ENCODE assay signal across 10 cellular contexts in genomic region chr1:206703647-206704046, GRCh38. TPM values are rescaled to one million over a fixed set of nuclear protein-coding genes. Genes with fewer than 3 reads are reported as not detected.
DNase-seq lines count a peak whose midpoint lies in the region; ATAC-seq and TF ChIP-seq lines count a peak whose summit lies in the region.
"Had no signal": no experiment of that assay in that cellular context is flagged by ENCODE, and none has a peak within 500 bp of the region (broad histone marks: within the 10 kb centered on the region; RNA-seq: fewer than 3 reads in every experiment).

No MANE protein-coding gene starts in this region.

- peak; percentile 51 for ATAC-seq in GM18861 (IDR thresholded peaks at IDR 0.05; ENCODE audit: unreplicated experiment)
- peak; percentile 46 for ATAC-seq in HG03442 (IDR thresholded peaks at IDR 0.05; ENCODE audit: unreplicated experiment)
- ATAC-seq in WTC11 = no peak
- ATAC-seq: foreskin keratinocyte, K562 had no signal

- peaks cover 83% of the 10 kb centered on the region for H3K4me1 Mint-ChIP-seq in activated naive CD4-positive, alpha-beta T cell treated with anti-CD3 and anti-CD28 coated beads for 36 hours (ENCODE audit: low read depth)
- H3K4me1 Mint-ChIP-seq in WTC11 = peaks cover 84% of the 10 kb centered on the region

- peak; percentile 85 for DNase-seq in activated naive CD4-positive, alpha-beta T cell treated with anti-CD3 and anti-CD28 coated beads for 36 hours
- peak; percentile 71 for DNase-seq in stimulated activated CD4-positive, alpha-beta T cell treated with anti-CD3 and anti-CD28 coated beads, Interleukin-15, amount 100 ng/mL, for 24 hours
- no peak for DNase-seq in midbrain (lab: John Stamatoyannopoulos, UW)
- DNase-seq in GM19238 (ENCODE audit: insufficient read length, low spot score) = no peak
- DNase-seq in WTC11 (ENCODE audit: low spot score) = no peak
- DNase-seq in NCI-H748 (lab: John Stamatoyannopoulos, UW; ENCODE audit: unreplicated experiment) = no peak
- DNase-seq: foreskin keratinocyte had no signal

- TF ChIP-seq CTCF in WTC11 (IDR thresholded peaks at IDR 0.05) = no peak

- no peaks in the 10 kb centered on the region for H3K27me3 Mint-ChIP-seq in activated naive CD4-positive, alpha-beta T cell treated with anti-CD3 and anti-CD28 coated beads for 36 hours (ENCODE audit: low read depth)
- no peaks in the 10 kb centered on the region for H3K27me3 Mint-ChIP-seq in WTC11 (ENCODE audit: low read depth)

- H3K9me3 Mint-ChIP-seq in activated naive CD4-positive, alpha-beta T cell treated with anti-CD3 and anti-CD28 coated beads for 36 hours = no peaks in the 10 kb centered on the region
- no peaks in the 10 kb centered on the region for H3K9me3 Mint-ChIP-seq in WTC11

- peak overlapping the region; percentile 84 for H3K27ac Mint-ChIP-seq in activated naive CD4-positive, alpha-beta T cell treated with anti-CD3 and anti-CD28 coated beads for 36 hours
- no peak overlapping the region for H3K27ac Mint-ChIP-seq in WTC11

- H3K4me3 Mint-ChIP-seq in activated naive CD4-positive, alpha-beta T cell treated with anti-CD3 and anti-CD28 coated beads for 36 hours = peak overlapping the region; percentile 40
- H3K4me3 Mint-ChIP-seq in WTC11 = no peak overlapping the region

- H3K36me3 Mint-ChIP-seq in activated naive CD4-positive, alpha-beta T cell treated with anti-CD3 and anti-CD28 coated beads for 36 hours (ENCODE audit: low read depth) = peaks cover 1% of the 10 kb centered on the region
- H3K36me3 Mint-ChIP-seq in WTC11 = no peaks in the 10 kb centered on the region

- CTCF ChIA-PET in activated naive CD4-positive, alpha-beta T cell treated with anti-CD3 and anti-CD28 coated beads for 36 hours (lab: Charles Lee) = interaction anchor here (1.0 to 4.7 kb wide), 5 partner anchors 11 to 241 kb away, joined by 3 to 23 read pairs (median 4); no protein-coding TSS in a partner anchor
- CTCF ChIA-PET in WTC11 (lab: Charles Lee) = interaction anchor here (1.1 to 2.7 kb wide), 7 partner anchors 15 to 208 kb away, joined by 3 to 9 read pairs (median 5); no protein-coding TSS in a partner anchor

- intact Hi-C loops in activated naive CD4-positive, alpha-beta T cell treated with anti-CD3 and anti-CD28 coated beads for 36 hours (cut with micrococcal nuclease) = loop anchor here (1.0 to 5.0 kb wide), 6 partner anchors 13 to 146 kb away; no protein-coding TSS in a partner anchor

- POLR2A ChIA-PET in WTC11 (lab: Charles Lee) = no interaction called here

TF ChIP-seq in WTC11, 78 proteins besides CTCF, POLR2A, EP300 and RAD21:
- TF ChIP-seq, protein P1, sequence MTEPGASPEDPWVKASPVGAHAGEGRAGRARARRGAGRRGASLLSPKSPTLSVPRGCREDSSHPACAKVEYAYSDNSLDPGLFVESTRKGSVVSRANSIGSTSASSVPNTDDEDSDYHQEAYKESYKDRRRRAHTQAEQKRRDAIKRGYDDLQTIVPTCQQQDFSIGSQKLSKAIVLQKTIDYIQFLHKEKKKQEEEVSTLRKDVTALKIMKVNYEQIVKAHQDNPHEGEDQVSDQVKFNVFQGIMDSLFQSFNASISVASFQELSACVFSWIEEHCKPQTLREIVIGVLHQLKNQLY (CRISPR knock-in tag; IDR thresholded peaks at IDR 0.05) = no peak
- no peak for TF ChIP-seq GRHL2 (CRISPR knock-in tag; IDR thresholded peaks at IDR 0.05; ENCODE audit: insufficient replicate concordance, severe bottlenecking)
- TF ChIP-seq NFE2L1 (CRISPR knock-in tag; IDR thresholded peaks at IDR 0.05) = no peak
- no peak for TF ChIP-seq ZBTB21 (CRISPR knock-in tag; IDR thresholded peaks at IDR 0.05; ENCODE audit: borderline replicate concordance)
- no peak for TF ChIP-seq GABPB1 (CRISPR knock-in tag; IDR thresholded peaks at IDR 0.05)
- no peak for TF ChIP-seq ELF4 (CRISPR knock-in tag; IDR thresholded peaks at IDR 0.05; ENCODE audit: low read depth)
- TF ChIP-seq ZNF671 (CRISPR knock-in tag; IDR thresholded peaks at IDR 0.05) = no peak
- TF ChIP-seq NR2C2 (CRISPR knock-in tag; IDR thresholded peaks at IDR 0.05) = no peak
- TF ChIP-seq ZNF281 (CRISPR knock-in tag; IDR thresholded peaks at IDR 0.05) = no peak
- no peak for TF ChIP-seq ZNF138 (CRISPR knock-in tag; conservative IDR thresholded peaks at IDR 0.05)
- TF ChIP-seq ATF3 (CRISPR knock-in tag; conservative IDR thresholded peaks at IDR 0.05) = no peak
- no peak for TF ChIP-seq KAT7 (CRISPR knock-in tag; IDR thresholded peaks at IDR 0.05; ENCODE audit: borderline replicate concordance)
- TF ChIP-seq ZNF232 (CRISPR knock-in tag; IDR thresholded peaks at IDR 0.05) = no peak
- no peak for TF ChIP-seq CREB1 (CRISPR knock-in tag; IDR thresholded peaks at IDR 0.05)
- TF ChIP-seq ZNF423 (CRISPR knock-in tag; IDR thresholded peaks at IDR 0.05) = no peak
- TF ChIP-seq, protein P2, sequence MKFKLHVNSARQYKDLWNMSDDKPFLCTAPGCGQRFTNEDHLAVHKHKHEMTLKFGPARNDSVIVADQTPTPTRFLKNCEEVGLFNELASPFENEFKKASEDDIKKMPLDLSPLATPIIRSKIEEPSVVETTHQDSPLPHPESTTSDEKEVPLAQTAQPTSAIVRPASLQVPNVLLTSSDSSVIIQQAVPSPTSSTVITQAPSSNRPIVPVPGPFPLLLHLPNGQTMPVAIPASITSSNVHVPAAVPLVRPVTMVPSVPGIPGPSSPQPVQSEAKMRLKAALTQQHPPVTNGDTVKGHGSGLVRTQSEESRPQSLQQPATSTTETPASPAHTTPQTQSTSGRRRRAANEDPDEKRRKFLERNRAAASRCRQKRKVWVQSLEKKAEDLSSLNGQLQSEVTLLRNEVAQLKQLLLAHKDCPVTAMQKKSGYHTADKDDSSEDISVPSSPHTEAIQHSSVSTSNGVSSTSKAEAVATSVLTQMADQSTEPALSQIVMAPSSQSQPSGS (CRISPR knock-in tag; IDR thresholded peaks at IDR 0.05; ENCODE audit: borderline replicate concordance, low read depth) = no peak

RNA-seq across cellular contexts. Expression of gene MAPKAPK2, which starts 18.9 kb away (rescaled TPM):
- total RNA-seq in activated naive CD4-positive, alpha-beta T cell treated with anti-CD3 and anti-CD28 coated beads for 36 hours = 10 to 100 TPM; 83.4 to 85.3 TPM
- 46.4 to 54.9 TPM (median 48.9 TPM) in 3 replicates for total RNA-seq in WTC11 (2021)

Comparison
In these comparisons a context has a peak if more than half of its experiments do, and no peak if none do; other contexts are left out.
1. DNase-seq: peak in activated naive CD4-positive, alpha-beta T cell treated with anti-CD3 and anti-CD28 coated beads for 36 hours (single experiment) and stimulated activated CD4-positive, alpha-beta T cell treated with anti-CD3 and anti-CD28 coated beads, Interleukin-15, amount 100 ng/mL, for 24 hours (single experiment); none in midbrain (single experiment), GM19238 (single experiment), WTC11 (single experiment) and NCI-H748 (single experiment).